ENCODE assay signal across 31 cellular contexts in genomic region chr13:41681587-41681986, GRCh38.
"Had no signal": no experiment of that assay in that cellular context is flagged by ENCODE, and none has a peak within 500 bp of the region (broad histone marks: within the 10 kb centered on the region; RNA-seq: fewer than 3 reads in every experiment).

No MANE protein-coding gene starts in this region.

- FAIRE-seq: endometrium had no signal

- H3K4me2 ChIP-seq: hepatocyte had no signal

- H3K27me3 ChIP-seq: adrenal gland, ascending aorta, breast epithelium, cardiac muscle cell, colonic mucosa, esophagus squamous epithelium, gastroesophageal sphincter, heart right ventricle, hepatocyte had no signal

- H3K36me3 ChIP-seq: breast epithelium, colonic mucosa had no signal

- H3K79me2 ChIP-seq: hepatocyte had no signal

- DNase-seq: activated CD4-positive, alpha-beta memory T cell treated with anti-CD3 and anti-CD28 coated beads for 36 hours; activated CD4-positive, alpha-beta T cell treated with anti-CD3 and anti-CD28 coated beads for 36 hours; activated CD4-positive, alpha-beta T cell treated with anti-CD3 and anti-CD28 coated beads, Interleukin-2, amount 10 ng/mL, durations not matched to agents 24 days and 14 days; activated CD4-positive, CD25-positive, alpha-beta regulatory T cell; activated CD4-positive, CD25-positive, alpha-beta regulatory T cell treated with anti-CD3 and anti-CD28 coated beads, Interleukin-2, amount 50 U/mL, for 72 hours; activated CD8-positive, alpha-beta memory T cell treated with anti-CD3 and anti-CD28 coated beads, Interleukin-2, amount 10 ng/mL, durations not matched to agents 7 days and 5 days; activated CD8-positive, alpha-beta memory T cell treated with anti-CD3 and anti-CD28 coated beads, Interleukin-2, amount 50 U/mL, for 4 hours; activated CD8-positive, alpha-beta T cell treated with anti-CD3 and anti-CD28 coated beads, Interleukin-2, amount 10 ng/mL, durations not matched to agents 7 days and 5 days; activated effector memory CD4-positive, alpha-beta T cell treated with anti-CD3 and anti-CD28 coated beads, Interleukin-2, amount 50 U/mL, for 16 hours; activated naive CD4-positive, alpha-beta T cell treated with anti-CD3 and anti-CD28 coated beads for 36 hours; activated naive CD8-positive, alpha-beta T cell treated with anti-CD3 and anti-CD28 coated beads for 36 hours; activated naive CD8-positive, alpha-beta T cell treated with anti-CD3 and anti-CD28 coated beads, Interleukin-2, amount 50 U/mL, for 24 hours; activated T-cell treated with anti-CD3 and anti-CD28 coated beads, Interleukin-2, amount 50 U/mL, for 1 hour; activated T-cell treated with anti-CD3 and anti-CD28 coated beads, Interleukin-2, amount 50 U/mL, for 48 hours; adrenal gland; amygdala; central memory CD4-positive, alpha-beta T cell; cerebellar nuclear complex; colonic mucosa; effector CD8-positive, alpha-beta T cell; esophagus squamous epithelium; foreskin melanocyte; heart right ventricle; T1000 had no signal

- H3K9me3 ChIP-seq: adrenal gland, ascending aorta, breast epithelium, colonic mucosa, esophagus squamous epithelium, gastroesophageal sphincter, heart right ventricle had no signal

- H3K4me1 ChIP-seq: adrenal gland, breast epithelium, colonic mucosa, esophagus squamous epithelium had no signal

- H3K4me3 ChIP-seq: adrenal gland, ascending aorta, breast epithelium, cardiac muscle cell, colonic mucosa, esophagus squamous epithelium, gastroesophageal sphincter, heart right ventricle, hepatocyte had no signal

- ATAC-seq: activated CD4-positive, alpha-beta T cell treated with anti-CD3 and anti-CD28 coated beads for 36 hours; activated CD8-positive, alpha-beta memory T cell treated with anti-CD3 and anti-CD28 coated beads, Interleukin-2, amount 10 ng/mL, durations not matched to agents 7 days and 5 days; activated CD8-positive, alpha-beta T cell treated with anti-CD3 and anti-CD28 coated beads, Interleukin-2, amount 10 ng/mL, durations not matched to agents 7 days and 5 days; activated naive CD8-positive, alpha-beta T cell treated with anti-CD3 and anti-CD28 coated beads, Interleukin-2, amount 50 U/mL, for 24 hours; gastroesophageal sphincter had no signal

- H2AFZ ChIP-seq: hepatocyte had no signal

- H3K27ac ChIP-seq: adrenal gland, ascending aorta, breast epithelium, cardiac muscle cell, colonic mucosa, epithelial cell of prostate, esophagus squamous epithelium, gastroesophageal sphincter, heart right ventricle, hepatocyte had no signal
